In the genomic region with DNA sequence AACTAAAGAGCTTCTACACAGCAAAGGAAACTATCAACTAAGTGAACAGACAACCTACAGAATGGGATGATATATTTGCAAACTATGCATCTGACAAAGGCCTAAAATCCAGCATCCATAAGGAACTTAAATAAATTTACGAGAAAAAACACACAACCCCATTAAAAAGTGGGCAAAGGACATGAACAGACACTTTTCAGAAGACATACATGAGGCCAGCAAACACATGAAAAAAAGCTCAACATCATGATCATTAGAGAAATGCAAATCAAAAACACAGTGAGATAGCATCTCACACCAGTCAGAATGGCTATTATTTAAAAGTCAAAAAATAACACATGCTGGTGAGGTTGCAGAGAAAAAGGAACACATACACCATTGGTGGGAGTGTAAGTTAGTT, we compare ENCODE assay signal across 10 cellular contexts.
"Had no signal": no experiment of that assay in that cellular context is flagged by ENCODE, and none has a peak within 500 bp of the region (broad histone marks: within the 10 kb centered on the region; RNA-seq: fewer than 3 reads in every experiment).

No MANE protein-coding gene starts in this region.

- H3K9me3 ChIP-seq: HAP-1 had no signal

- H3K27ac Mint-ChIP-seq: GM23338, H9 had no signal

- ATAC-seq: GM23338, HCT116 had no signal

- H3K27ac ChIP-seq: GM23248 had no signal

- H3K36me3 ChIP-seq: HAP-1 had no signal

- H3K9ac ChIP-seq: GM23248 had no signal

- H3K4me2 ChIP-seq: GM23338 had no signal

- H3K4me1 ChIP-seq: HAP-1 had no signal

- H3K4me3 ChIP-seq: GM23248, GM23338, HAP-1 had no signal

- H2AFZ ChIP-seq: GM23248, GM23338 had no signal

- FAIRE-seq: H1, H54 had no signal

- H3K4me3 Mint-ChIP-seq: GM23338, H9 had no signal

- DNase-seq: GM23248, GOT3, H7, H9, HCEC 1CT had no signal
